ENCODE assay signal across 17 cellular contexts in the genomic region with DNA sequence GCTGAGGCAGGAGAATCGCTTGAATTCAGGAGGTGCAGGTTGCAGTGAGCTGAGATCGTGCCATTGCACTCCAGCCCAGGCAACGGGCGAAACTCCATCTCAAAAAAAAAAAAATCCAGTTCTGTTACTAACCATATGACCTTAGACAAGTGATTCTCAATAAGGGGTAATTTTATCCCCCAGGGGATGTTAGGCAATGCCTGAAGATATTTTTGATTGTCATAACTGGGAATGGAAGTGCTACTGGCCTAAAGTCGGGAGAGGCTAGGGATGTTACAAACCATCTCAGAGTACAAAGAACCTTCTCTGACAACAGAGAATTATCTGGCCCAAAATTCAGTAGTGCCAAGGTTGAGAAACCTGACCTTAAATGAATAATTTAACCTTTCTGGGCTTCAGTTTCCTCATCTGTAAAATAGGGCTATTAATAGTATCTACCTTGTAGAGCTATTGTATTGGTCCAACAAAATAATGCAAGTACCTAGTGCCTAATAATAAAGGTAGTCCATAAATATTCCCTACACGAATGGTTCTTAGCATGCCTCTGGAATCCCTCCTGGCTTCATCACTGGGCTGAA. TPM values are rescaled to one million over a fixed set of nuclear protein-coding genes. Genes with fewer than 3 reads are reported as not detected.
DNase-seq lines count a peak whose midpoint lies in the region; ATAC-seq and TF ChIP-seq lines count a peak whose summit lies in the region.
"Had no signal": no experiment of that assay in that cellular context is flagged by ENCODE, and none has a peak within 500 bp of the region (broad histone marks: within the 10 kb centered on the region; RNA-seq: fewer than 3 reads in every experiment).

No MANE protein-coding gene starts in this region.

- H3K9me3 ChIP-seq in A673 (ENCODE audit: low read depth, low read length, poor library complexity, severe bottlenecking) (no peaks in the 10 kb centered on the region), esophagus muscularis mucosa (no peaks in the 10 kb centered on the region), sigmoid colon (no peaks in the 10 kb centered on the region)
- H3K9me3 ChIP-seq: adrenal gland had no signal

- DNase-seq in A673 (ENCODE audit: low spot score) (no peak), esophagus muscularis mucosa (ENCODE audit: extremely low spot score) (no peak), sigmoid colon (no peak), NCI-H1436 treated with DMSO at 0.1 percent for 48 hours (lab: John Stamatoyannopoulos, UW) (no peak)
- DNase-seq in activated naive CD4-positive, alpha-beta T cell treated with Interleukin-2 at 50 U/mL for 16 hours = no peak
- DNase-seq: activated CD8-positive, alpha-beta T cell treated with anti-CD3 and anti-CD28 coated beads for 36 hours; activated T-cell treated with anti-CD3 and anti-CD28 coated beads, Interleukin-2, amount 50 U/mL, for 48 hours; adrenal gland; NCI-H2029 treated with DMSO at 0.1 percent for 48 hours; retina had no signal

- WGBS in esophagus muscularis mucosa = 83% methylated on average over 6 of the region's 6 CpGs
- 92 to 94% methylated on average over 6 of the region's 6 CpGs for WGBS in sigmoid colon, 2 donors

- no peaks in the 10 kb centered on the region for H3K36me3 Mint-ChIP-seq in IgD-negative memory B cell

- BruUV-seq in A673 (replicated peaks; lab: Mats Ljungman, UMichigan) = no TSS peak

- H3K4me3 ChIP-seq in A673 (ENCODE audit: low read depth, low read length, poor library complexity, severe bottlenecking) (no peak overlapping the region), esophagus muscularis mucosa (no peak overlapping the region), sigmoid colon (no peak overlapping the region)
- H3K4me3 ChIP-seq: adrenal gland, GM23338 had no signal

- H3K27me3 ChIP-seq in A673 (replicated peaks; ENCODE audit: insufficient read depth, low read depth, low read length, poor library complexity) (no peaks in the 10 kb centered on the region), esophagus muscularis mucosa (no peaks in the 10 kb centered on the region), sigmoid colon (no peaks in the 10 kb centered on the region)
- H3K27me3 ChIP-seq: adrenal gland had no signal

- TF ChIP-seq EP300 in esophagus muscularis mucosa (IDR thresholded peaks at IDR 0.05) = no peak
- no peak for TF ChIP-seq EP300 in sigmoid colon (IDR thresholded peaks at IDR 0.05)

- H3K4me3 Mint-ChIP-seq in IgD-negative memory B cell = peak overlapping the region in 1 of 4 donors; percentile 58
- H3K4me3 Mint-ChIP-seq: activated CD8-positive, alpha-beta T cell treated with anti-CD3 and anti-CD28 coated beads for 36 hours; GM23338 had no signal

- TF ChIP-seq CTCF in A673 (conservative IDR thresholded peaks at IDR 0.05; ENCODE audit: low read depth, low read length) (no peak), esophagus muscularis mucosa (IDR thresholded peaks at IDR 0.05) (no peak), sigmoid colon (IDR thresholded peaks at IDR 0.05) (no peak)

- CTCF ChIA-PET in A673 (lab: Charles Lee) = interaction anchor here (0.6 to 1.3 kb wide), 2 partner anchors 21 kb away, joined by 3 to 4 read pairs; no protein-coding TSS in a partner anchor

- ATAC-seq in HG02610 (IDR thresholded peaks at IDR 0.05; ENCODE audit: unreplicated experiment) = no peak
- no peak for ATAC-seq in HG02938 (IDR thresholded peaks at IDR 0.05; ENCODE audit: unreplicated experiment)
- ATAC-seq: activated CD8-positive, alpha-beta T cell treated with anti-CD3 and anti-CD28 coated beads for 36 hours; GM23338 had no signal

- peaks cover 12 to 27% (median 20%) of the 10 kb centered on the region in 3 donors for H3K4me1 Mint-ChIP-seq in IgD-negative memory B cell

- H3K27ac Mint-ChIP-seq in IgD-negative memory B cell = peak overlapping the region; percentile 63 to 100 (median 100)

- peak overlapping the region; percentile 17 for H3K27ac ChIP-seq in A673 (ENCODE audit: low read depth, low read length, poor library complexity, severe bottlenecking)
- H3K27ac ChIP-seq in esophagus muscularis mucosa (replicated peaks in 1 of 4) = peak overlapping the region; percentile 89 to 92 (median 91)
- peak overlapping the region; percentile 20 to 97 (median 96) for H3K27ac ChIP-seq in sigmoid colon

- no peaks in the 10 kb centered on the region for H3K27me3 Mint-ChIP-seq in IgD-negative memory B cell

- intact Hi-C loops in A673 (cut with micrococcal nuclease; ENCODE audit: unreplicated experiment) (no loop called here), esophagus muscularis mucosa (cut with DNase I) (no loop called here), sigmoid colon (cut with DNase I) (no loop called here)

- POLR2A ChIA-PET in A673 (lab: Charles Lee; ENCODE audit: low non-redundant PET) = no interaction called here

- no peaks in the 10 kb centered on the region for H3K9me3 Mint-ChIP-seq in IgD-negative memory B cell
- H3K9me3 Mint-ChIP-seq: activated CD8-positive, alpha-beta T cell treated with anti-CD3 and anti-CD28 coated beads for 36 hours; GM23338 had no signal

- H3K36me3 ChIP-seq in A673 (ENCODE audit: insufficient read depth, low read length, poor library complexity, severe bottlenecking) (no peaks in the 10 kb centered on the region), esophagus muscularis mucosa (no peaks in the 10 kb centered on the region), sigmoid colon (no peaks in the 10 kb centered on the region)
- H3K36me3 ChIP-seq: adrenal gland had no signal

- TF ChIP-seq POLR2A in esophagus muscularis mucosa (IDR thresholded peaks at IDR 0.05; ENCODE audit: low read depth) = no peak
- no peak for TF ChIP-seq POLR2A in sigmoid colon (IDR thresholded peaks at IDR 0.05)

- H3K4me1 ChIP-seq in A673 (ENCODE audit: insufficient read depth, low read length, poor library complexity, severe bottlenecking) (peaks cover 53% of the 10 kb centered on the region), esophagus muscularis mucosa (peaks cover 49 to 81% (median 78%) of the 10 kb centered on the region in 4 donors), sigmoid colon (peaks cover 0 to 59% (median 46%) of the 10 kb centered on the region in 4 donors)

RNA-seq across cellular contexts. Expression of a gene that starts 5.8 kb away (rescaled TPM):
- 204 and 225 TPM in 2 replicates for total RNA-seq in A673 (2021)
- 5.7 TPM for polyA plus RNA-seq in IgD-negative memory B cell
- 100 to 1,000 TPM; 311 to 589 (median 380) TPM for total RNA-seq in esophagus muscularis mucosa
- 100 to 1,000 TPM; 129 to 241 (median 196) TPM for total RNA-seq in sigmoid colon
- polyA plus RNA-seq in sigmoid colon = 100 to 1,000 TPM; 108 to 229 (median 142) TPM

RNA-seq across cellular contexts. Expression of a gene that starts 26.5 kb away (rescaled TPM):
- 90.0 and 92.5 TPM in 2 replicates for total RNA-seq in A673 (2021)
- 0.05 TPM for polyA plus RNA-seq in IgD-negative memory B cell
- total RNA-seq in esophagus muscularis mucosa = 1 to 10 TPM in 1 of 4 donors, under 1 TPM in 3; under 0.01 to 1.6 (median 0.66) TPM
- total RNA-seq in sigmoid colon = under 1 TPM; 0.27 to 0.36 (median 0.30) TPM
- polyA plus RNA-seq in sigmoid colon = 1 to 10 TPM in 1 of 3 donors, under 1 TPM in 2; 0.23 to 1.5 (median 0.60) TPM

RNA-seq across cellular contexts. Expression of a gene that starts 44.6 kb away (rescaled TPM):
- total RNA-seq in A673 (2021) (0.77 and 0.92 TPM in 2 replicates), esophagus muscularis mucosa (1 to 10 TPM; 1.7 to 4.1 (median 2.6) TPM), sigmoid colon (1 to 10 TPM; 1.6 to 2.9 (median 1.8) TPM)
- polyA plus RNA-seq in IgD-negative memory B cell (11.0 TPM), sigmoid colon (1 to 10 TPM; 1.4 to 6.3 (median 1.8) TPM)

RNA-seq across cellular contexts. Expression of a gene that starts 47.8 kb away (rescaled TPM):
- total RNA-seq in A673 (2021) (0.47 and 0.66 TPM in 2 replicates), esophagus muscularis mucosa (not detected), sigmoid colon (not detected)
- polyA plus RNA-seq in IgD-negative memory B cell (2.9 TPM), sigmoid colon (100 to 1,000 TPM; 187 to 237 (median 201) TPM)
- total RNA-seq: cerebellum, glomerular endothelial cell, lung microvascular endothelial cell had no signal

RNA-seq across cellular contexts. Expression of a gene that starts 54.2 kb away (rescaled TPM):
- total RNA-seq in A673 (2021) = 52.0 and 63.6 TPM in 2 replicates
- polyA plus RNA-seq in IgD-negative memory B cell = 159 TPM
- total RNA-seq in esophagus muscularis mucosa = 100 to 1,000 TPM in 1 of 4 donors, 10 to 100 TPM in 3; 59.3 to 106 (median 75.5) TPM
- 10 to 100 TPM; 55.4 to 86.4 (median 71.3) TPM for total RNA-seq in sigmoid colon
- 100 to 1,000 TPM; 142 to 245 (median 199) TPM for polyA plus RNA-seq in sigmoid colon

Comparison
In these comparisons a context has a peak if more than half of its experiments do, and no peak if none do; other contexts are left out.
1. H3K27ac ChIP-seq: peak in every context shown above with its lines; median percentile 96 in sigmoid colon; 91 in esophagus muscularis mucosa; 17 in A673.
2. RNA of a gene that starts 26.5 kb away (total RNA-seq): 90.0 to 92.5 TPM in A673; under 0.01 to 1.6 TPM in esophagus muscularis mucosa and 0.27 to 0.36 TPM in sigmoid colon; every median in the first group is over 10 times any median in the second.